In genomic region chr7:131145770-131146169, GRCh38 we compare ENCODE assay signal across 23 cellular contexts.
"Had no signal": no experiment of that assay in that cellular context is flagged by ENCODE, and none has a peak within 500 bp of the region (broad histone marks: within the 10 kb centered on the region; RNA-seq: fewer than 3 reads in every experiment).

No MANE protein-coding gene starts in this region.

- H3K27me3 ChIP-seq: cardiac muscle cell, gastroesophageal sphincter, spleen, upper lobe of right lung had no signal

- H3K4me1 Mint-ChIP-seq: activated CD4-positive, alpha-beta T cell treated with anti-CD3 and anti-CD28 coated beads, Interleukin-2, amount 10 ng/mL, durations not matched to agents 7 days and 5 days; activated CD8-positive, alpha-beta memory T cell treated with anti-CD3 and anti-CD28 coated beads, Interleukin-2, amount 10 ng/mL, durations not matched to agents 7 days and 5 days; activated naive CD4-positive, alpha-beta T cell treated with anti-CD3 and anti-CD28 coated beads, Interleukin-2, amount 10 ng/mL, durations not matched to agents 7 days and 5 days; natural killer cell had no signal

- H3K9me3 Mint-ChIP-seq: activated CD8-positive, alpha-beta T cell treated with anti-CD3 and anti-CD28 coated beads for 36 hours; natural killer cell had no signal

- H3K36me3 Mint-ChIP-seq: activated naive CD4-positive, alpha-beta T cell treated with anti-CD3 and anti-CD28 coated beads, Interleukin-2, amount 10 ng/mL, durations not matched to agents 7 days and 5 days; natural killer cell had no signal

- H3K4me3 ChIP-seq: cardiac muscle cell, gastroesophageal sphincter, left ventricle myocardium inferior, spleen, thoracic aorta, upper lobe of right lung had no signal

- H3K27ac Mint-ChIP-seq: activated CD4-positive, alpha-beta T cell treated with anti-CD3 and anti-CD28 coated beads, Interleukin-2, amount 10 ng/mL, durations not matched to agents 7 days and 5 days; activated CD8-positive, alpha-beta memory T cell treated with anti-CD3 and anti-CD28 coated beads, Interleukin-2, amount 10 ng/mL, durations not matched to agents 7 days and 5 days; activated CD8-positive, alpha-beta T cell treated with anti-CD3 and anti-CD28 coated beads for 36 hours; activated naive CD4-positive, alpha-beta T cell treated with anti-CD3 and anti-CD28 coated beads, Interleukin-2, amount 10 ng/mL, durations not matched to agents 7 days and 5 days; endodermal cell; natural killer cell; progenitor cell of endocrine pancreas had no signal

- H3K9me3 ChIP-seq: gastroesophageal sphincter, left ventricle myocardium inferior, spleen, thoracic aorta, upper lobe of right lung had no signal

- H3K4me1 ChIP-seq: gastroesophageal sphincter, spleen, upper lobe of right lung had no signal

- DNase-seq: activated CD4-positive, alpha-beta T cell treated with anti-CD3 and anti-CD28 coated beads, Interleukin-2, amount 10 ng/mL, durations not matched to agents 7 days and 5 days; activated CD4-positive, CD25-positive, alpha-beta regulatory T cell treated with anti-CD3 and anti-CD28 coated beads, Interleukin-2, amount 50 U/mL, for 72 hours; activated CD8-positive, alpha-beta memory T cell treated with anti-CD3 and anti-CD28 coated beads, Interleukin-2, amount 10 ng/mL, durations not matched to agents 7 days and 5 days; activated CD8-positive, alpha-beta T cell treated with anti-CD3 and anti-CD28 coated beads for 36 hours; activated effector memory CD4-positive, alpha-beta T cell treated with anti-CD3 and anti-CD28 coated beads, Interleukin-2, amount 50 U/mL, for 16 hours; activated naive CD4-positive, alpha-beta T cell treated with anti-CD3 and anti-CD28 coated beads, Interleukin-2, amount 10 ng/mL, durations not matched to agents 7 days and 5 days; activated T-cell treated with anti-CD3 and anti-CD28 coated beads for 4 hours; cortex of kidney; endodermal cell; left ventricle myocardium inferior; mammary epithelial cell; midbrain; natural killer cell; retina; spleen; stimulated activated CD4-positive, alpha-beta T cell treated with anti-CD3 and anti-CD28 coated beads, Interleukin-4, amount 100 ng/mL, for 1 hour; stimulated activated naive CD4-positive, alpha-beta T cell treated with Interleukin-2 at 50 U/mL for 16 hours; upper lobe of right lung had no signal

- H3K36me3 ChIP-seq: cardiac muscle cell, gastroesophageal sphincter, left ventricle myocardium inferior, spleen, thoracic aorta, upper lobe of right lung had no signal

- ATAC-seq: activated CD8-positive, alpha-beta memory T cell treated with anti-CD3 and anti-CD28 coated beads, Interleukin-2, amount 10 ng/mL, durations not matched to agents 7 days and 5 days; activated CD8-positive, alpha-beta T cell treated with anti-CD3 and anti-CD28 coated beads for 36 hours; gastroesophageal sphincter; natural killer cell; upper lobe of right lung had no signal

- H3K4me3 Mint-ChIP-seq: activated CD4-positive, alpha-beta T cell treated with anti-CD3 and anti-CD28 coated beads, Interleukin-2, amount 10 ng/mL, durations not matched to agents 7 days and 5 days; activated CD8-positive, alpha-beta memory T cell treated with anti-CD3 and anti-CD28 coated beads, Interleukin-2, amount 10 ng/mL, durations not matched to agents 7 days and 5 days; activated CD8-positive, alpha-beta T cell treated with anti-CD3 and anti-CD28 coated beads for 36 hours; activated naive CD4-positive, alpha-beta T cell treated with anti-CD3 and anti-CD28 coated beads, Interleukin-2, amount 10 ng/mL, durations not matched to agents 7 days and 5 days; endodermal cell; natural killer cell had no signal

- H3K27ac ChIP-seq: cardiac muscle cell, gastroesophageal sphincter, left ventricle myocardium inferior, spleen, thoracic aorta, upper lobe of right lung, VCaP had no signal
